ENCODE assay signal across 9 cellular contexts in the genomic region with DNA sequence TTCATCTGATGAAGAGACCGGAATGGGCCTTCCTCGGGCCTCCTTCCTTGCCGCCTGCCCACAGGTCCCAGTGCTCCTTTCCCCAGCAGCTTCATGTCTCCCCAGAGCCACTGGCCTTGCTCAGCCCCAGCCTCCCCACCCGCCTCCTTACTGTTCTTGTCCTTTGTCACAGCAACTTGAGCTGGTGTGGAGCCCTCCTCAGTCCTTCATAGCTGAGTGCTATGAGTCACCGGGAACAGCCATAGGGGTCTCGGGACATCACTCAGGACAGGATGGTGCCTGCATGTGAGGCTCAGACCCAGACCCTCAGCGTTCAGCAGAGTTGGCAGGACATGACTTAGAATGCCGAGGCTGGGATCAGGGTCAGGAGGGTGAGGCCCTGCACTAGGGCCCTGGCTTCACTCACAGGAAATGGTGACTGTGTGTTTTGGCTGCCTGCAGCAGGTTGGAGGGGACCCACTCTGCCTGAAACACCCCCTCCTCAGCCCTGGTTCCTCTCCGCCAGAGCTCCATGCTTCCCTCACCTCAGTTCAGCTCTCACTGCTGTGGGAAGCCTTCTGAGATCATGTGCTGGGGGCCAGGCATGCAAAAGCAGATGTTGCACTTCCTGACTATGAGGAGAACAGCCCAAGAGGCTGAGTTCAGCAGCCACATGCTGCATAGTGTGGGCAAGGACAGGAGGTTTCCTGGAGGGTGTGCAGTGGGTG. TPM values are rescaled to one million over a fixed set of nuclear protein-coding genes. Genes with fewer than 3 reads are reported as not detected.
DNase-seq lines count a peak whose midpoint lies in the region; ATAC-seq, FAIRE-seq and TF ChIP-seq lines count a peak whose summit lies in the region.
"Had no signal": no experiment of that assay in that cellular context is flagged by ENCODE, and none has a peak within 500 bp of the region (broad histone marks: within the 10 kb centered on the region; RNA-seq: fewer than 3 reads in every experiment).

No MANE protein-coding gene starts in this region.

- DNase-seq in GM12892 (ENCODE audit: insufficient read length) (no peak), cardiac fibroblast (ENCODE audit: low read depth in 2 of 2) (peak; percentile 64), NCI-H345 (lab: John Stamatoyannopoulos, UW) (no peak), NCI-H1436 treated with DMSO at 0.1 percent for 48 hours (lab: John Stamatoyannopoulos, UW) (no peak)
- no peak for DNase-seq in naive thymus-derived CD8-positive, alpha-beta T cell
- no peak for DNase-seq in stimulated activated CD4-positive, alpha-beta T cell treated with anti-CD3 and anti-CD28 coated beads, Interleukin-4, amount 100 ng/mL, for 4 hours
- DNase-seq: activated CD4-positive, alpha-beta T cell treated with anti-CD3 and anti-CD28 coated beads, Interleukin-2, amount 50 U/mL, for 4 hours had no signal

- TF ChIP-seq POLR2A in GM12892 (IDR thresholded peaks at IDR 0.05; ENCODE audit: low read depth, low read length), result no peak

- peak; percentile 44 for FAIRE-seq in GM12892 (lab: Jason Lieb, UNC)

- H3K9me3 Mint-ChIP-seq in naive thymus-derived CD8-positive, alpha-beta T cell, result no peaks in the 10 kb centered on the region

- TF ChIP-seq CTCF in cardiac fibroblast (IDR thresholded peaks at IDR 0.05; ENCODE audit: low read depth, low read length), result no peak

- no peak overlapping the region for H3K4me3 ChIP-seq in cardiac fibroblast (replicated peaks in 1 of 2; ENCODE audit: low read depth in 2 of 2, low read length in 2 of 2)

- H3K4me1 Mint-ChIP-seq in naive thymus-derived CD8-positive, alpha-beta T cell, result peaks cover 6 to 13% (median 11%) of the 10 kb centered on the region in 4 donors

- H3K27ac Mint-ChIP-seq in naive thymus-derived CD8-positive, alpha-beta T cell, result peak overlapping the region in 6 of 10 donors; percentile 34 to 77 (median 66)

- no peak overlapping the region for H3K4me3 Mint-ChIP-seq in naive thymus-derived CD8-positive, alpha-beta T cell

- ATAC-seq in HG02852 (IDR thresholded peaks at IDR 0.05; ENCODE audit: unreplicated experiment), result peak; percentile 64
- peak in 1 of 2 donors; percentile 27 for ATAC-seq in naive thymus-derived CD8-positive, alpha-beta T cell
- no peak for ATAC-seq in HG02970 (IDR thresholded peaks at IDR 0.05; ENCODE audit: low FRiP score, unreplicated experiment)

- POLR2A ChIA-PET in naive thymus-derived CD8-positive, alpha-beta T cell (lab: Charles Lee), result no interaction called here

- H3K27me3 Mint-ChIP-seq in naive thymus-derived CD8-positive, alpha-beta T cell, result no peaks in the 10 kb centered on the region

- H3K36me3 Mint-ChIP-seq in naive thymus-derived CD8-positive, alpha-beta T cell, result peaks cover 10 to 54% (median 33%) of the 10 kb centered on the region in 3 donors

RNA-seq across cellular contexts. Expression of gene GJD4, which starts 40.7 kb away (rescaled TPM):
- polyA plus RNA-seq in GM12892 (2012; ENCODE audit: missing spikeins), result not detected
- not detected for total RNA-seq in naive thymus-derived CD8-positive, alpha-beta T cell
- polyA plus RNA-seq in naive thymus-derived CD8-positive, alpha-beta T cell, result not detected

Comparison
In these comparisons a context has a peak if more than half of its experiments do, and no peak if none do; other contexts are left out.
1. DNase-seq: peak in cardiac fibroblast (2 of 2); none in GM12892 (single experiment), naive thymus-derived CD8-positive, alpha-beta T cell (0 of 10), NCI-H345 (single experiment), stimulated activated CD4-positive, alpha-beta T cell treated with anti-CD3 and anti-CD28 coated beads, Interleukin-4, amount 100 ng/mL, for 4 hours (0 of 2) and NCI-H1436 treated with DMSO at 0.1 percent for 48 hours (single experiment).